ENCODE assay signal across 8 cellular contexts in genomic region chr17:78890111-78890897, GRCh38.
DNase-seq lines count a peak whose midpoint lies in the region; ATAC-seq lines count a peak whose summit lies in the region.

No MANE protein-coding gene starts in this region.

- no peaks in the 10 kb centered on the region for H3K9me3 Mint-ChIP-seq in stimulated activated naive CD8-positive, alpha-beta T cell treated with anti-CD3 and anti-CD28 coated beads, Interleukin-15, amount 100 ng/mL, for 72 hours

- peak overlapping the region; percentile 58 to 67 for H3K4me3 Mint-ChIP-seq in stimulated activated naive CD8-positive, alpha-beta T cell treated with anti-CD3 and anti-CD28 coated beads, Interleukin-15, amount 100 ng/mL, for 72 hours

- H3K27ac Mint-ChIP-seq in stimulated activated naive CD8-positive, alpha-beta T cell treated with anti-CD3 and anti-CD28 coated beads, Interleukin-15, amount 100 ng/mL, for 72 hours: peak overlapping the region; percentile 84

- peak; percentile 85 for ATAC-seq in stimulated activated naive CD8-positive, alpha-beta T cell treated with anti-CD3 and anti-CD28 coated beads, Interleukin-15, amount 100 ng/mL, for 72 hours
- no peak for ATAC-seq in HG02852 (IDR thresholded peaks at IDR 0.05; ENCODE audit: unreplicated experiment)

- DNase-seq in MV-4-11 (lab: John Stamatoyannopoulos, UW): peak; percentile 98
- peak; percentile 60 to 64 for DNase-seq in activated T-cell treated with anti-CD3 and anti-CD28 coated beads, Interleukin-2, amount 50 U/mL, for 48 hours
- peak; percentile 20 for DNase-seq in inferior parietal cortex (ENCODE audit: extremely low spot score)
- peak; percentile 45 to 71 for DNase-seq in stimulated activated naive CD8-positive, alpha-beta T cell treated with anti-CD3 and anti-CD28 coated beads, Interleukin-15, amount 100 ng/mL, for 72 hours
- no peak for DNase-seq in NCI-H1930 (lab: John Stamatoyannopoulos, UW)
- DNase-seq in AG08396 (ENCODE audit: low spot score): no peak
- no peak for DNase-seq in NCI-H1105 treated with DMSO at 0.1 percent for 48 hours (lab: John Stamatoyannopoulos, UW)

- H3K4me1 Mint-ChIP-seq in stimulated activated naive CD8-positive, alpha-beta T cell treated with anti-CD3 and anti-CD28 coated beads, Interleukin-15, amount 100 ng/mL, for 72 hours: peaks cover 53% of the 10 kb centered on the region

- H3K27me3 Mint-ChIP-seq in stimulated activated naive CD8-positive, alpha-beta T cell treated with anti-CD3 and anti-CD28 coated beads, Interleukin-15, amount 100 ng/mL, for 72 hours: peaks cover 9% of the 10 kb centered on the region

Comparison
In these comparisons a context has a peak if more than half of its experiments do, and no peak if none do; other contexts are left out.
1. DNase-seq: peak in MV-4-11 (single experiment), activated T-cell treated with anti-CD3 and anti-CD28 coated beads, Interleukin-2, amount 50 U/mL, for 48 hours (2 of 2), inferior parietal cortex (single experiment) and stimulated activated naive CD8-positive, alpha-beta T cell treated with anti-CD3 and anti-CD28 coated beads, Interleukin-15, amount 100 ng/mL, for 72 hours (2 of 2); none in NCI-H1930 (0 of 2), AG08396 (single experiment) and NCI-H1105 treated with DMSO at 0.1 percent for 48 hours (single experiment).